In the genomic region with DNA sequence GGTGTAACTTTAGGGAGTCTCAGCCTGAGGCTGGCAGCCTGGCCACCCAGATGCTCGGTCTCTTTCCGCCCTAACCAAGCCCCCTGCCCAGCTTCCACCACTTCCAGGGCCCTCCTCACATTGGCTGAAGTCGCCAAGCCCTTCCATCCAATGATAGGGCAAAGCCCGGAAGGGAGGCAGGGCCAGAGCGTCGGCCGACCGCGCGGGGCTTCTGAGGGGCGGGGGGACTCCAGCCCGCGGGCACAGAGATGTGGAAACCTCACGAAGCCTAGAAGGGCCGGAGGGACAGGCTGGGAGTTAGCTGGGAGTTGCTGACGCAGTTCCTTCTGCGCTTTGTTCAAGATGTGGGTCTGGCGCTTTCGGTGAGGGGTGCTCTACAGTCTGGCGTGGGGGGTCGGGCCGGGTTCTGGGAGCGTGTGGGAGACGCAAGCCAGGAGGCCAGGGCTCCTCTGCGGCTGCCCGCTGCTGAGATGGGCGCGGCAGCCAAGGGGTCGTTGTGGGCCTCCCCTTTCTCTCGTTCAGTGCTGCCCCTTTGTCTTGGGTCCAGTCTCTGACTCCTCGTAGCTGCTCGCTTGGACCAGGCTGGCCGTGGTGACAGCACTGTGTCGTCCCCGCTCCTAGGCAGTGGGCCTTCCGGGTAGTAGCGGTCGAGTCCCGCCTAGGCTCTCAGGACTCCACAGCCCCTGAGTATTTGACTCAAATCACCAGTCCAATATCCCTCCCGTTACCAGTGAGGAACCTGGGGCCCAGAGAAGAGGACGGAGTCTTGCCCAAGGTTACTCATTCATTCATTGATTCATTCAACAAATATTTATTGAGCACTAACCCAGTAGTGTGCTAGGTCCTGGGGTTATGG, we compare ENCODE assay signal across 8 cellular contexts. TPM values are rescaled to one million over a fixed set of nuclear protein-coding genes. Genes with fewer than 3 reads are reported as not detected.
DNase-seq lines count a peak whose midpoint lies in the region; ATAC-seq, FAIRE-seq and TF ChIP-seq lines count a peak whose summit lies in the region.

Gene ZNF660 (plus strand): TSS at position 319 of the 856 bp plus-strand sequence. CDS start 9,230 bp downstream, outside the sequence.

- no peak for TF ChIP-seq RAD21 in K562 (CRISPR knock-in tag; conservative IDR thresholded peaks at IDR 0.05 in 1 of 2, IDR thresholded peaks at IDR 0.05 in 1 of 2)

- H4K20me1 ChIP-seq in K562 (replicated peaks; ENCODE audit: control insufficient read depth, insufficient read depth, low read length), result no peaks in the 10 kb centered on the region

- TF ChIP-seq CTCF in HFF-Myc (IDR thresholded peaks at IDR 0.05; ENCODE audit: low read depth, low read length, missing control alignments) (no peak), K562 (IDR thresholded peaks at IDR 0.05 in 2 of 3, conservative IDR thresholded peaks at IDR 0.05 in 1 of 3; ENCODE audit: insufficient read depth in 2 of 3, low read depth in 1 of 3, low read length in 3 of 3) (no peak)

- H3K9me1 ChIP-seq in K562 (ENCODE audit: control insufficient read depth, insufficient read depth, low read length), result no peaks in the 10 kb centered on the region

- peak; percentile 57 for DNase-seq in EH (ENCODE audit: low read depth)
- peak; percentile 19 for DNase-seq in HFF-Myc (ENCODE audit: extremely low read depth, low read depth)
- DNase-seq in NCI-H2227 (lab: John Stamatoyannopoulos, UW; ENCODE audit: unreplicated experiment), result peak; percentile 93
- DNase-seq in K562 (ENCODE audit: extremely low read depth in 1 of 4, low spot score in 3 of 4), result peak; percentile 10 to 17 (median 15)
- peak; percentile 79 for DNase-seq in iPS DF 19.7 (ENCODE audit: low read depth, low spot score)
- DNase-seq in posterior vena cava (ENCODE audit: low spot score), result peak; percentile 87

- no peak within 1 kb of the TSS for H3K27ac ChIP-seq in K562 (ENCODE audit: extremely low read depth, low read depth, low read length)

- no peak for TF ChIP-seq POLR2A in K562 (conservative IDR thresholded peaks at IDR 0.05)

- H3K4me1 ChIP-seq in K562 (replicated peaks in 1 of 2; ENCODE audit: control insufficient read depth in 2 of 2, insufficient read depth in 2 of 2, low read length in 2 of 2), result peaks cover 0 to 10% of the 10 kb centered on the region in 2 experiments; a peak in 2 of 5 replicates

- no peaks in the 10 kb centered on the region for H3K79me2 ChIP-seq in K562 (ENCODE audit: control insufficient read depth, insufficient read depth, low read length)

- ATAC-seq in K562, result peak; percentile 80
- ATAC-seq in GM18517 (IDR thresholded peaks at IDR 0.05; ENCODE audit: unreplicated experiment), result no peak
- no peak for ATAC-seq in GM21825 (IDR thresholded peaks at IDR 0.05; ENCODE audit: unreplicated experiment)

- peaks cover 13 to 36% of the 10 kb centered on the region in 2 experiments for H3K27me3 ChIP-seq in K562 (ENCODE audit: control insufficient read depth in 2 of 2, insufficient read depth in 2 of 2, low read length in 2 of 2)

- in situ Hi-C loops in K562 (cut with MboI), result no loop called here

- 3% methylated on average over 33 of the region's 41 CpGs for WGBS in K562 (ENCODE audit: insufficient coverage, low coverage, missing lambda C conversion rate)

- POLR2A ChIA-PET in K562 (lab: Yijun Ruan, JAX), result no interaction called here

- H3K9me3 ChIP-seq in K562 (replicated peaks; ENCODE audit: control insufficient read depth, insufficient read depth, low read depth, low read length), result no peaks in the 10 kb centered on the region

- H3K9ac ChIP-seq in K562 (ENCODE audit: insufficient read depth in 1 of 2, low read depth in 2 of 2, low read length in 2 of 2), result peak within 1 kb of the TSS in 1 of 2 experiments; percentile 55; a peak in 1 of 4 replicates

- peak within 1 kb of the TSS; percentile 20; the same call in 1 of the 2 replicates for H3K4me2 ChIP-seq in K562 (ENCODE audit: insufficient read depth, low read length)

- TSS peak; percentile 74 for BruUV-seq in K562 (replicated peaks; lab: Mats Ljungman, UMichigan)

- H3K4me3 ChIP-seq in HFF-Myc (replicated peaks; ENCODE audit: low read depth, low read length) (peak within 1 kb of the TSS; percentile 47), K562 (peak within 1 kb of the TSS; percentile 2; the same call in 1 of the 2 replicates)

- no peak for FAIRE-seq in K562 (lab: Jason Lieb, UNC)

- no peak for TF ChIP-seq EP300 in K562 (IDR thresholded peaks at IDR 0.05; ENCODE audit: low read length)

- peak within 1 kb of the TSS; percentile 65; the same call in 1 of the 2 replicates for H2AFZ ChIP-seq in K562 (ENCODE audit: low read depth, low read length)

- CTCF ChIA-PET in K562 (lab: Yijun Ruan, JAX; ENCODE audit: low intra/inter-chr PET ratio), result no interaction called here

- intact Hi-C loops in K562 (cut with micrococcal nuclease) (no loop called here), posterior vena cava (cut with DNase I) (loop anchor here in 1 of 2 donors (10.0 kb wide), 1 partner anchor 1630 kb away; no protein-coding TSS in a partner anchor)

- H3K36me3 ChIP-seq in K562 (ENCODE audit: control insufficient read depth, insufficient read depth, low read length), result no peaks in the 10 kb centered on the region

TF ChIP-seq in K562, 482 proteins besides CTCF, POLR2A, EP300 and RAD21:
- TF ChIP-seq, protein P1, sequence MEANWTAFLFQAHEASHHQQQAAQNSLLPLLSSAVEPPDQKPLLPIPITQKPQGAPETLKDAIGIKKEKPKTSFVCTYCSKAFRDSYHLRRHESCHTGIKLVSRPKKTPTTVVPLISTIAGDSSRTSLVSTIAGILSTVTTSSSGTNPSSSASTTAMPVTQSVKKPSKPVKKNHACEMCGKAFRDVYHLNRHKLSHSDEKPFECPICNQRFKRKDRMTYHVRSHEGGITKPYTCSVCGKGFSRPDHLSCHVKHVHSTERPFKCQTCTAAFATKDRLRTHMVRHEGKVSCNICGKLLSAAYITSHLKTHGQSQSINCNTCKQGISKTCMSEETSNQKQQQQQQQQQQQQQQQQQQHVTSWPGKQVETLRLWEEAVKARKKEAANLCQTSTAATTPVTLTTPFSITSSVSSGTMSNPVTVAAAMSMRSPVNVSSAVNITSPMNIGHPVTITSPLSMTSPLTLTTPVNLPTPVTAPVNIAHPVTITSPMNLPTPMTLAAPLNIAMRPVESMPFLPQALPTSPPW (CRISPR knock-in tag; IDR thresholded peaks at IDR 0.05), result peak; percentile 50; the same call in 1 of the 2 replicates
- TF ChIP-seq MAZ (CRISPR knock-in tag; conservative IDR thresholded peaks at IDR 0.05 in 1 of 2, IDR thresholded peaks at IDR 0.05 in 1 of 2) (0 out of 4 replicates have a peak, but pooled peaks have one; percentile 23 to 50), ZNF780A (CRISPR knock-in tag; IDR thresholded peaks at IDR 0.05) (no peak), RBFOX2 (IDR thresholded peaks at IDR 0.05; ENCODE audit: low read depth, low read length) (peak; percentile 37; the same call in 1 of the 2 replicates), MLX (CRISPR knock-in tag; conservative IDR thresholded peaks at IDR 0.05) (no peak), POLR2G (IDR thresholded peaks at IDR 0.05; ENCODE audit: low read depth, low read length) (peak; percentile 45; the same call in 1 of the 2 replicates), IRF2 (CRISPR knock-in tag; IDR thresholded peaks at IDR 0.05) (no peak), KDM1A (IDR thresholded peaks at IDR 0.05) (no peak), ZNF766 (CRISPR knock-in tag; conservative IDR thresholded peaks at IDR 0.05) (no peak), ZFX (CRISPR knock-in tag; IDR thresholded peaks at IDR 0.05) (peak; percentile 44; the same call in 1 of the 2 replicates), FOXA1 (IDR thresholded peaks at IDR 0.05; ENCODE audit: borderline replicate concordance) (no peak)
- TF ChIP-seq, protein P2, sequence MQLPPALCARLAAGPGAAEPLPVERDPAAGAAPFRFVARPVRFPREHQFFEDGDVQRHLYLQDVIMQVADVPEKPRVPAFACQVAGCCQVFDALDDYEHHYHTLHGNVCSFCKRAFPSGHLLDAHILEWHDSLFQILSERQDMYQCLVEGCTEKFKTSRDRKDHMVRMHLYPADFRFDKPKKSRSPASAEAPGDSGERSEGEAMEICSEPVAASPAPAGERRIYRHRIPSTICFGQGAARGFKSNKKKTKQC (CRISPR knock-in tag; IDR thresholded peaks at IDR 0.05), result 0 out of 2 replicates have a peak, but pooled peaks have one; percentile 23
TF ChIP-seq in K562: peak in this region for 6.

RNA-seq across cellular contexts. Expression of gene ZNF660, which starts in this region (rescaled TPM):
- 0.49 and 0.92 TPM in 2 replicates for total RNA-seq in K562 (2011; cell fraction: chromatin; rRNA removed; ENCODE audit: low replicate concordance)
- total RNA-seq in K562 (2011; cell fraction: nucleolus; rRNA removed), result 0.17 and 0.53 TPM in 2 replicates
- total RNA-seq in K562 (2011; cell fraction: nucleoplasm; rRNA removed), result 1.1 and 1.2 TPM in 2 replicates
- total RNA-seq in K562 (2014; rRNA removed), result 0.08 and 0.09 TPM in 2 replicates
- total RNA-seq in K562 (2014; rRNA removed; fragmentation: Illumina TruSeq; extraction: Trizol), result 0.65 and 0.96 TPM in 2 replicates
- 0.40 and 0.49 TPM in 2 replicates for total RNA-seq in K562 (2015; rRNA removed; fragmentation: Illumina TruSeq; extraction: Trizol)
- 0.13 and 0.29 TPM in 2 replicates for total RNA-seq in K562 (2021)
- 0.17 and 0.24 TPM in 2 replicates for polyA plus RNA-seq in K562 (2011; rRNA removed)
- polyA plus RNA-seq in K562 (2011; cell fraction: cytosol; rRNA removed), result 0.04 and 0.12 TPM in 2 replicates
- 0.14 and 0.23 TPM in 2 replicates for polyA plus RNA-seq in K562 (2011; cell fraction: nucleus; rRNA removed)
- 0.26 and 0.27 TPM in 2 replicates for polyA plus RNA-seq in K562 (2012)
- polyA plus RNA-seq in K562 (2014; fragmentation: Illumina TruSeq; extraction: Trizol), result 0.07 and 0.10 TPM in 2 replicates
- polyA plus RNA-seq in K562 (2014; fragmentation: Nextera tagmentation; extraction: Ambion mirVana), result under 1 TPM; 0.06 to 0.07 TPM
- polyA plus RNA-seq in K562 (2014; rRNA removed), result 0.18 and 0.19 TPM in 2 replicates
- 0.35 and 1.1 TPM in 2 replicates for polyA minus RNA-seq in K562 (2011; rRNA and poly(A)+ RNA removed)
- not detected in 2 replicates for polyA minus RNA-seq in K562 (2011; cell fraction: cytosol; rRNA and poly(A)+ RNA removed)
- polyA minus RNA-seq in K562 (2011; cell fraction: nucleus; rRNA and poly(A)+ RNA removed), result 0.27 and 0.33 TPM in 2 replicates
- total RNA-seq in posterior vena cava, result 1 to 10 TPM; 6.2 to 7.7 TPM

Comparison
In these comparisons a context has a peak if more than half of its experiments do, and no peak if none do; other contexts are left out.
1. DNase-seq: peak in every context shown above with its lines; median percentile 93 in NCI-H2227; 87 in posterior vena cava; 79 in iPS DF 19.7; 57 in EH; 19 in HFF-Myc; 15 in K562.